ENCODE assay signal across 15 cellular contexts in the genomic region with DNA sequence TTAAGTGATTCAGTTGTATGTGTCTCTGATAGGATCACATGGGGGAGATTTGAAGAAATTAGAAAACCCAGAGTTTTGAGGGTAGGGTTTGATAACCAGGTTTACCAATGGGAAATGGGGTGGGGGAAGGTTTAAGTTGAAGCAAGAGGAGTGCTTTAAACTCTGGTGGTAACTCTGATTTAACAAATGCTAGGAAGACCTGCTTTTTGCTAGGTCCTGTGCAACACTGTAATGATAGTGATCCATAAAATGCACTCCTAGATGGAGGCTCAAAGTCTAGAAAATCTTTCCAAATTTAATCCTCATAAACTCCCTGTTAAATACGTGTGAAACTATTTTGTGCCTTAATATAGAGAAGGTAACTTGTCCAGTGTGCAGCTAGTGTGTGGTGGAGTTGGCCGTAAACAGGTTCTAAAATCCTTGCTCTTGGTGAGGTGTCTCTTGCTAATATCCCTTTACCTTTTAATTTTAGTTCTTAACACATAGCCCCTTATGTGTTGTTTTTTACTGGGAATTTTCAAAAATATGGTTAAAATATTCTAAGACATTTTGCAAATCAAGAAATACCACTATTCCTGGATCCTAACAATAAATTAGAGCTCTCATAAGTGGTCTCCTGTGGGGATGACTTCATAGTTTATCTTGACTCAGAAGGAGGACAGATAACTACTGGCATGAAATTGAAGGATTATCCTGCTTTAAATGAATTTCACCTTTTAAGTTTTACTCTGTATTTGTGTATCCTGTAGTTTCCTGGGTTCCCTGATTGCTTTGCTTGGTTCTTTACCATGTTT. TPM values are rescaled to one million over a fixed set of nuclear protein-coding genes. Genes with fewer than 3 reads are reported as not detected.
DNase-seq lines count a peak whose midpoint lies in the region; ATAC-seq and TF ChIP-seq lines count a peak whose summit lies in the region.
"Had no signal": no experiment of that assay in that cellular context is flagged by ENCODE, and none has a peak within 500 bp of the region (broad histone marks: within the 10 kb centered on the region; RNA-seq: fewer than 3 reads in every experiment).

No MANE protein-coding gene starts in this region.

- H3K4me1 Mint-ChIP-seq in activated CD4-positive, alpha-beta T cell treated with anti-CD3 and anti-CD28 coated beads for 36 hours: peaks cover 45% of the 10 kb centered on the region
- peaks cover 52% of the 10 kb centered on the region for H3K4me1 Mint-ChIP-seq in activated CD4-positive, alpha-beta T cell treated with anti-CD3 and anti-CD28 coated beads, Interleukin-2, amount 10 ng/mL, durations not matched to agents 7 days and 5 days
- peaks cover 33% of the 10 kb centered on the region for H3K4me1 Mint-ChIP-seq in central memory CD8-positive, alpha-beta T cell
- H3K4me1 Mint-ChIP-seq in progenitor cell of endocrine pancreas (ENCODE audit: low read depth) (peaks cover 22% of the 10 kb centered on the region), immature natural killer cell (peaks cover 39 to 54% of the 10 kb centered on the region in 2 donors)

- peak overlapping the region; percentile 85 for H3K4me3 ChIP-seq in Loucy (ENCODE audit: low read length, poor library complexity, severe bottlenecking)
- H3K4me3 ChIP-seq: cardiac muscle cell, left ventricle myocardium inferior, thoracic aorta had no signal

- no peaks in the 10 kb centered on the region for H3F3A ChIP-seq in Loucy (ENCODE audit: low read depth)

- peaks cover 78% of the 10 kb centered on the region for H3K36me3 Mint-ChIP-seq in activated CD4-positive, alpha-beta T cell treated with anti-CD3 and anti-CD28 coated beads for 36 hours (ENCODE audit: low read depth)
- H3K36me3 Mint-ChIP-seq in activated CD4-positive, alpha-beta T cell treated with anti-CD3 and anti-CD28 coated beads, Interleukin-2, amount 10 ng/mL, durations not matched to agents 7 days and 5 days (ENCODE audit: low read depth): peaks cover 63% of the 10 kb centered on the region
- H3K36me3 Mint-ChIP-seq in central memory CD8-positive, alpha-beta T cell (ENCODE audit: insufficient read depth): peaks cover 72% of the 10 kb centered on the region
- H3K36me3 Mint-ChIP-seq in progenitor cell of endocrine pancreas (ENCODE audit: insufficient read depth) (peaks cover 39% of the 10 kb centered on the region), immature natural killer cell (peaks cover 17 to 40% (median 28%) of the 10 kb centered on the region in 3 donors)

- H3K4me1 ChIP-seq in Loucy (ENCODE audit: insufficient read depth, low read length, poor library complexity, severe bottlenecking): peaks cover 44% of the 10 kb centered on the region

- no peaks in the 10 kb centered on the region for H3K9me3 Mint-ChIP-seq in activated CD4-positive, alpha-beta T cell treated with anti-CD3 and anti-CD28 coated beads for 36 hours (ENCODE audit: low read depth)
- no peaks in the 10 kb centered on the region for H3K9me3 Mint-ChIP-seq in activated CD4-positive, alpha-beta T cell treated with anti-CD3 and anti-CD28 coated beads, Interleukin-2, amount 10 ng/mL, durations not matched to agents 7 days and 5 days
- H3K9me3 Mint-ChIP-seq in central memory CD8-positive, alpha-beta T cell: no peaks in the 10 kb centered on the region
- no peaks in the 10 kb centered on the region for H3K9me3 Mint-ChIP-seq in progenitor cell of endocrine pancreas (ENCODE audit: low read depth)
- no peaks in the 10 kb centered on the region for H3K9me3 Mint-ChIP-seq in immature natural killer cell

- peak overlapping the region; percentile 95 for H3K4me2 ChIP-seq in Loucy (ENCODE audit: low read depth, low read length, poor library complexity, severe bottlenecking)

- peaks cover 59% of the 10 kb centered on the region for H3K79me2 ChIP-seq in Loucy (ENCODE audit: insufficient read depth, low read length)

- H2AFZ ChIP-seq in Loucy (ENCODE audit: low read length): no peak overlapping the region

- no peaks in the 10 kb centered on the region for H3K9me2 ChIP-seq in Loucy (replicated peaks; ENCODE audit: low read depth, low read length)

- no peaks in the 10 kb centered on the region for H3K27me3 Mint-ChIP-seq in activated CD4-positive, alpha-beta T cell treated with anti-CD3 and anti-CD28 coated beads for 36 hours
- H3K27me3 Mint-ChIP-seq in activated CD4-positive, alpha-beta T cell treated with anti-CD3 and anti-CD28 coated beads, Interleukin-2, amount 10 ng/mL, durations not matched to agents 7 days and 5 days: no peaks in the 10 kb centered on the region
- H3K27me3 Mint-ChIP-seq in central memory CD8-positive, alpha-beta T cell: no peaks in the 10 kb centered on the region
- no peaks in the 10 kb centered on the region for H3K27me3 Mint-ChIP-seq in progenitor cell of endocrine pancreas
- H3K27me3 Mint-ChIP-seq in immature natural killer cell (ENCODE audit: low read depth in 3 of 3): peaks cover 4 to 6% (median 5%) of the 10 kb centered on the region in 3 donors

- H4K20me1 ChIP-seq in Loucy (ENCODE audit: insufficient read depth, low read length, poor library complexity, severe bottlenecking): peaks cover 54% of the 10 kb centered on the region

- H3K27me3 ChIP-seq in Loucy (ENCODE audit: insufficient read depth, low read length, poor library complexity, severe bottlenecking): peaks cover 7% of the 10 kb centered on the region
- H3K27me3 ChIP-seq: cardiac muscle cell had no signal

- peak overlapping the region; percentile 47 for H3K9ac ChIP-seq in Loucy (ENCODE audit: low read depth, low read length, poor library complexity, severe bottlenecking)

- H3K4me3 Mint-ChIP-seq in activated CD4-positive, alpha-beta T cell treated with anti-CD3 and anti-CD28 coated beads for 36 hours: peak overlapping the region; percentile 90
- H3K4me3 Mint-ChIP-seq in activated CD4-positive, alpha-beta T cell treated with anti-CD3 and anti-CD28 coated beads, Interleukin-2, amount 10 ng/mL, durations not matched to agents 7 days and 5 days: no peak overlapping the region
- no peak overlapping the region for H3K4me3 Mint-ChIP-seq in central memory CD8-positive, alpha-beta T cell
- H3K4me3 Mint-ChIP-seq in progenitor cell of endocrine pancreas (ENCODE audit: low read depth) (peak overlapping the region; percentile 2), immature natural killer cell (no peak overlapping the region)

- intact Hi-C loops in activated CD4-positive, alpha-beta T cell treated with anti-CD3 and anti-CD28 coated beads for 36 hours (cut with DNase I, micrococcal nuclease): loop anchor here in 1 of 2 experiments (5.0 kb wide), 2 partner anchors 457 to 587 kb away; partner anchors contain the start of gene LEF1

- H3K9me3 ChIP-seq in Loucy (ENCODE audit: insufficient read depth, low read depth, low read length): no peaks in the 10 kb centered on the region
- H3K9me3 ChIP-seq: left ventricle myocardium inferior, thoracic aorta had no signal

- peak overlapping the region; percentile 87 for H3K27ac Mint-ChIP-seq in activated CD4-positive, alpha-beta T cell treated with anti-CD3 and anti-CD28 coated beads for 36 hours
- H3K27ac Mint-ChIP-seq in activated CD4-positive, alpha-beta T cell treated with anti-CD3 and anti-CD28 coated beads, Interleukin-2, amount 10 ng/mL, durations not matched to agents 7 days and 5 days: no peak overlapping the region
- H3K27ac Mint-ChIP-seq in central memory CD8-positive, alpha-beta T cell (ENCODE audit: low read depth): peak overlapping the region; percentile 61
- H3K27ac Mint-ChIP-seq in progenitor cell of endocrine pancreas: peak overlapping the region; percentile 73
- peak overlapping the region in 1 of 6 donors; percentile 57 for H3K27ac Mint-ChIP-seq in immature natural killer cell

- no peak for ATAC-seq in activated CD4-positive, alpha-beta T cell treated with anti-CD3 and anti-CD28 coated beads for 36 hours
- no peak for ATAC-seq in central memory CD8-positive, alpha-beta T cell (replicated peaks; ENCODE audit: extremely low read depth, poor library complexity, severe bottlenecking)
- no peak for ATAC-seq in HG02884 (IDR thresholded peaks at IDR 0.05; ENCODE audit: unreplicated experiment)
- ATAC-seq: activated CD4-positive, CD25-positive, alpha-beta regulatory T cell treated with anti-CD3 and anti-CD28 coated beads, Interleukin-2, amount 50 U/mL, for 24 hours had no signal

- CTCF ChIA-PET in activated CD4-positive, alpha-beta T cell treated with anti-CD3 and anti-CD28 coated beads for 36 hours (lab: Charles Lee): interaction anchor here (1.0 to 1.8 kb wide), 2 partner anchors 13 to 606 kb away, joined by 4 read pairs; no protein-coding TSS in a partner anchor
- CTCF ChIA-PET in activated CD4-positive, alpha-beta T cell treated with anti-CD3 and anti-CD28 coated beads, Interleukin-2, amount 10 ng/mL, durations not matched to agents 7 days and 5 days (lab: Charles Lee): interaction anchor here (0.6 to 1.6 kb wide), 2 partner anchors 11 to 1410 kb away, joined by 3 to 8 read pairs; no protein-coding TSS in a partner anchor

- no peak for DNase-seq in activated CD4-positive, alpha-beta T cell treated with anti-CD3 and anti-CD28 coated beads for 36 hours
- DNase-seq in activated CD4-positive, alpha-beta T cell treated with anti-CD3 and anti-CD28 coated beads, Interleukin-2, amount 10 ng/mL, durations not matched to agents 7 days and 5 days: no peak
- no peak for DNase-seq in central memory CD8-positive, alpha-beta T cell (ENCODE audit: low spot score in 2 of 2)
- DNase-seq in progenitor cell of endocrine pancreas (ENCODE audit: low spot score, unreplicated experiment) (no peak), immature natural killer cell (no peak), retina (no peak)
- DNase-seq: activated gamma-delta T cell treated with Interleukin-2 at 50 U/mL for 16 hours, IMR-90, left ventricle myocardium inferior, NCI-H1417 treated with DMSO at 0.1 percent for 48 hours had no signal

- peaks cover 74% of the 10 kb centered on the region; the same call in 1 of the 2 replicates for H3K36me3 ChIP-seq in Loucy (ENCODE audit: insufficient read depth, low read length)

- no peak for TF ChIP-seq CTCF in Loucy (conservative IDR thresholded peaks at IDR 0.05; ENCODE audit: low read length)
- TF ChIP-seq CTCF in progenitor cell of endocrine pancreas (IDR thresholded peaks at IDR 0.05; ENCODE audit: unreplicated experiment): no peak

- POLR2A ChIA-PET in activated CD4-positive, alpha-beta T cell treated with anti-CD3 and anti-CD28 coated beads for 36 hours (lab: Charles Lee): interaction anchor here (0.6 to 0.7 kb wide), 2 partner anchors 204 to 208 kb away, joined by 3 to 4 read pairs; no protein-coding TSS in a partner anchor
- POLR2A ChIA-PET in activated CD4-positive, alpha-beta T cell treated with anti-CD3 and anti-CD28 coated beads, Interleukin-2, amount 10 ng/mL, durations not matched to agents 7 days and 5 days (lab: Charles Lee): no interaction called here

RNA-seq across cellular contexts. Expression of gene RPL34, which starts 4.1 kb away (rescaled TPM):
- 1,000 to 10,000 TPM; 1,121 to 1,847 TPM for total RNA-seq in activated CD4-positive, alpha-beta T cell treated with anti-CD3 and anti-CD28 coated beads for 36 hours
- total RNA-seq in activated CD4-positive, alpha-beta T cell treated with anti-CD3 and anti-CD28 coated beads, Interleukin-2, amount 10 ng/mL, durations not matched to agents 7 days and 5 days: 1,000 to 10,000 TPM; 1,241 to 1,376 TPM
- total RNA-seq in progenitor cell of endocrine pancreas: 1,226 and 1,302 TPM in 2 replicates
- 1,000 to 10,000 TPM; 1,657 to 2,419 (median 1,809) TPM for polyA plus RNA-seq in immature natural killer cell

RNA-seq across cellular contexts. Expression of gene OSTC, which starts 25.9 kb away (rescaled TPM):
- 10 to 100 TPM; 50.5 to 78.5 TPM for total RNA-seq in activated CD4-positive, alpha-beta T cell treated with anti-CD3 and anti-CD28 coated beads for 36 hours
- total RNA-seq in activated CD4-positive, alpha-beta T cell treated with anti-CD3 and anti-CD28 coated beads, Interleukin-2, amount 10 ng/mL, durations not matched to agents 7 days and 5 days: 10 to 100 TPM; 70.2 to 77.6 TPM
- 155 and 165 TPM in 2 replicates for total RNA-seq in progenitor cell of endocrine pancreas
- polyA plus RNA-seq in immature natural killer cell: 100 to 1,000 TPM; 152 to 257 (median 182) TPM

Comparison
In these comparisons a context has a peak if more than half of its experiments do, and no peak if none do; other contexts are left out.
1. H3K4me3 Mint-ChIP-seq: peak in activated CD4-positive, alpha-beta T cell treated with anti-CD3 and anti-CD28 coated beads for 36 hours (single experiment) and progenitor cell of endocrine pancreas (single experiment); none in activated CD4-positive, alpha-beta T cell treated with anti-CD3 and anti-CD28 coated beads, Interleukin-2, amount 10 ng/mL, durations not matched to agents 7 days and 5 days (single experiment), central memory CD8-positive, alpha-beta T cell (single experiment) and immature natural killer cell (0 of 5).